ENCODE assay signal across 1 cellular context in the genomic region with DNA sequence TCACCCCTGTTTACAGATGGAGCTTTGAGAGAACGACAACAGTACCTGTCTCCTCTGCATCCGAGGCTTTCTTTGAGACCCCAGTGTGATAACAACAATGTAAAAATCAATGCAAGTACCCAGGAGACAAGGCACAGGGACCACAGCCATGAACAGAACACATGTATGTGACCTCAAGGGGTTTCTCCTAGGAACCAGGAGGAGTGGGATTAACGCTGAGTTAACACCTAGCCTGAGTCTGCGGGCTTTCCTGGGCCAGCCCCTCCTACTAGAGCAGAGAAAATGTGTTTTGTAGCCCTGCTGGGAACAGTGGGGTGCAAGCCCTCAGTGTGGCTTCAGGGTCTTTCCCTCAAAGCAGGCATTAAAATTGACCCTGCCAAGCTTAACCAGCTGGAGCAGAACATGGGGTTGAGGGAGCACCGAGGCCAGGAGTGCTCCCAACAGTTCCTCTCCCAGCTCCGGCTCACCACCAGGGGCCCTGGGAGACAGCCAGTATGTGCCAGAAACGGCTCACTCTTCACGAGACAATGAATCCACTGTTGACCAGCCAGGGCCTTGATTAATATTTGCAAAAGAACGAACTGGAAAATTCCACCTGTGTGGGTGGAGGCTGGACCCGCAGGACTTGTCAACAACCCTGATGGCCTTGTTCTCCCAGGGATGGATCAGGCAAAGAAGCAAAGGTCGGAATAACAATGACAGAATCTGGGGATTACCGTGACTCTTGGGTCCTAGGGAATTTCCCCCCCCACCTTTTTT.
TF ChIP-seq lines count a peak whose summit lies in the region.

No MANE protein-coding gene starts in this region.

TF ChIP-seq in HepG2, 621 proteins besides CTCF, POLR2A, EP300 and RAD21 (continued from another document and continues in another):
- TF ChIP-seq SOX13 (IDR thresholded peaks at IDR 0.05) (peak; percentile 83), SOX13 (CRISPR knock-in tag; conservative IDR thresholded peaks at IDR 0.05 in 1 of 2, IDR thresholded peaks at IDR 0.05 in 1 of 2) (peak in 1 of 2 experiments; percentile 92; a peak in 2 of 4 replicates), ZNF720 (CRISPR knock-in tag; IDR thresholded peaks at IDR 0.05) (no peak), REL (CRISPR knock-in tag; conservative IDR thresholded peaks at IDR 0.05) (no peak), ATF1 (CRISPR knock-in tag; IDR thresholded peaks at IDR 0.05) (no peak), RARA (CRISPR knock-in tag; IDR thresholded peaks at IDR 0.05) (peak; percentile 74), HHEX (CRISPR knock-in tag; IDR thresholded peaks at IDR 0.05) (peak; percentile 25), ZFY (CRISPR knock-in tag; IDR thresholded peaks at IDR 0.05) (peak; percentile 76), ZNF737 (CRISPR knock-in tag; IDR thresholded peaks at IDR 0.05; ENCODE audit: borderline replicate concordance) (no peak), SNAI1 (CRISPR knock-in tag; IDR thresholded peaks at IDR 0.05; ENCODE audit: borderline replicate concordance) (peak; percentile 75; the same call in 1 of the 2 replicates), ZNF609 (CRISPR knock-in tag; IDR thresholded peaks at IDR 0.05; ENCODE audit: borderline replicate concordance) (peak; percentile 37; the same call in 1 of the 2 replicates), GMEB1 (CRISPR knock-in tag; IDR thresholded peaks at IDR 0.05; ENCODE audit: borderline replicate concordance) (peak; percentile 36; the same call in 1 of the 2 replicates), ZNF552 (CRISPR knock-in tag; IDR thresholded peaks at IDR 0.05; ENCODE audit: borderline replicate concordance) (0 out of 2 replicates have a peak, but pooled peaks have one; percentile 14), RBAK (CRISPR knock-in tag; IDR thresholded peaks at IDR 0.05) (no peak), AKNA (CRISPR knock-in tag; IDR thresholded peaks at IDR 0.05; ENCODE audit: borderline replicate concordance) (0 out of 2 replicates have a peak, but pooled peaks have one; percentile 16), ZNF20 (CRISPR knock-in tag; IDR thresholded peaks at IDR 0.05) (no peak), ZNF430 (CRISPR knock-in tag; IDR thresholded peaks at IDR 0.05) (peak; percentile 28)
- TF ChIP-seq, protein P1, sequence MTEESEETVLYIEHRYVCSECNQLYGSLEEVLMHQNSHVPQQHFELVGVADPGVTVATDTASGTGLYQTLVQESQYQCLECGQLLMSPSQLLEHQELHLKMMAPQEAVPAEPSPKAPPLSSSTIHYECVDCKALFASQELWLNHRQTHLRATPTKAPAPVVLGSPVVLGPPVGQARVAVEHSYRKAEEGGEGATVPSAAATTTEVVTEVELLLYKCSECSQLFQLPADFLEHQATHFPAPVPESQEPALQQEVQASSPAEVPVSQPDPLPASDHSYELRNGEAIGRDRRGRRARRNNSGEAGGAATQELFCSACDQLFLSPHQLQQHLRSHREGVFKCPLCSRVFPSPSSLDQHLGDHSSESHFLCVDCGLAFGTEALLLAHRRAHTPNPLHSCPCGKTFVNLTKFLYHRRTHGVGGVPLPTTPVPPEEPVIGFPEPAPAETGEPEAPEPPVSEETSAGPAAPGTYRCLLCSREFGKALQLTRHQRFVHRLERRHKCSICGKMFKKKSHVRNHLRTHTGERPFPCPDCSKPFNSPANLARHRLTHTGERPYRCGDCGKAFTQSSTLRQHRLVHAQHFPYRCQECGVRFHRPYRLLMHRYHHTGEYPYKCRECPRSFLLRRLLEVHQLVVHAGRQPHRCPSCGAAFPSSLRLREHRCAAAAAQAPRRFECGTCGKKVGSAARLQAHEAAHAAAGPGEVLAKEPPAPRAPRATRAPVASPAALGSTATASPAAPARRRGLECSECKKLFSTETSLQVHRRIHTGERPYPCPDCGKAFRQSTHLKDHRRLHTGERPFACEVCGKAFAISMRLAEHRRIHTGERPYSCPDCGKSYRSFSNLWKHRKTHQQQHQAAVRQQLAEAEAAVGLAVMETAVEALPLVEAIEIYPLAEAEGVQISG (CRISPR knock-in tag; IDR thresholded peaks at IDR 0.05) = peak; percentile 60
- TF ChIP-seq, protein P2, sequence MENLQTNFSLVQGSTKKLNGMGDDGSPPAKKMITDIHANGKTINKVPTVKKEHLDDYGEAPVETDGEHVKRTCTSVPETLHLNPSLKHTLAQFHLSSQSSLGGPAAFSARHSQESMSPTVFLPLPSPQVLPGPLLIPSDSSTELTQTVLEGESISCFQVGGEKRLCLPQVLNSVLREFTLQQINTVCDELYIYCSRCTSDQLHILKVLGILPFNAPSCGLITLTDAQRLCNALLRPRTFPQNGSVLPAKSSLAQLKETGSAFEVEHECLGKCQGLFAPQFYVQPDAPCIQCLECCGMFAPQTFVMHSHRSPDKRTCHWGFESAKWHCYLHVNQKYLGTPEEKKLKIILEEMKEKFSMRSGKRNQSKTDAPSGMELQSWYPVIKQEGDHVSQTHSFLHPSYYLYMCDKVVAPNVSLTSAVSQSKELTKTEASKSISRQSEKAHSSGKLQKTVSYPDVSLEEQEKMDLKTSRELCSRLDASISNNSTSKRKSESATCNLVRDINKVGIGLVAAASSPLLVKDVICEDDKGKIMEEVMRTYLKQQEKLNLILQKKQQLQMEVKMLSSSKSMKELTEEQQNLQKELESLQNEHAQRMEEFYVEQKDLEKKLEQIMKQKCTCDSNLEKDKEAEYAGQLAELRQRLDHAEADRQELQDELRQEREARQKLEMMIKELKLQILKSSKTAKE (CRISPR knock-in tag; IDR thresholded peaks at IDR 0.05; ENCODE audit: borderline replicate concordance) = peak; percentile 5; the same call in 1 of the 2 replicates
- TF ChIP-seq, protein P3, sequence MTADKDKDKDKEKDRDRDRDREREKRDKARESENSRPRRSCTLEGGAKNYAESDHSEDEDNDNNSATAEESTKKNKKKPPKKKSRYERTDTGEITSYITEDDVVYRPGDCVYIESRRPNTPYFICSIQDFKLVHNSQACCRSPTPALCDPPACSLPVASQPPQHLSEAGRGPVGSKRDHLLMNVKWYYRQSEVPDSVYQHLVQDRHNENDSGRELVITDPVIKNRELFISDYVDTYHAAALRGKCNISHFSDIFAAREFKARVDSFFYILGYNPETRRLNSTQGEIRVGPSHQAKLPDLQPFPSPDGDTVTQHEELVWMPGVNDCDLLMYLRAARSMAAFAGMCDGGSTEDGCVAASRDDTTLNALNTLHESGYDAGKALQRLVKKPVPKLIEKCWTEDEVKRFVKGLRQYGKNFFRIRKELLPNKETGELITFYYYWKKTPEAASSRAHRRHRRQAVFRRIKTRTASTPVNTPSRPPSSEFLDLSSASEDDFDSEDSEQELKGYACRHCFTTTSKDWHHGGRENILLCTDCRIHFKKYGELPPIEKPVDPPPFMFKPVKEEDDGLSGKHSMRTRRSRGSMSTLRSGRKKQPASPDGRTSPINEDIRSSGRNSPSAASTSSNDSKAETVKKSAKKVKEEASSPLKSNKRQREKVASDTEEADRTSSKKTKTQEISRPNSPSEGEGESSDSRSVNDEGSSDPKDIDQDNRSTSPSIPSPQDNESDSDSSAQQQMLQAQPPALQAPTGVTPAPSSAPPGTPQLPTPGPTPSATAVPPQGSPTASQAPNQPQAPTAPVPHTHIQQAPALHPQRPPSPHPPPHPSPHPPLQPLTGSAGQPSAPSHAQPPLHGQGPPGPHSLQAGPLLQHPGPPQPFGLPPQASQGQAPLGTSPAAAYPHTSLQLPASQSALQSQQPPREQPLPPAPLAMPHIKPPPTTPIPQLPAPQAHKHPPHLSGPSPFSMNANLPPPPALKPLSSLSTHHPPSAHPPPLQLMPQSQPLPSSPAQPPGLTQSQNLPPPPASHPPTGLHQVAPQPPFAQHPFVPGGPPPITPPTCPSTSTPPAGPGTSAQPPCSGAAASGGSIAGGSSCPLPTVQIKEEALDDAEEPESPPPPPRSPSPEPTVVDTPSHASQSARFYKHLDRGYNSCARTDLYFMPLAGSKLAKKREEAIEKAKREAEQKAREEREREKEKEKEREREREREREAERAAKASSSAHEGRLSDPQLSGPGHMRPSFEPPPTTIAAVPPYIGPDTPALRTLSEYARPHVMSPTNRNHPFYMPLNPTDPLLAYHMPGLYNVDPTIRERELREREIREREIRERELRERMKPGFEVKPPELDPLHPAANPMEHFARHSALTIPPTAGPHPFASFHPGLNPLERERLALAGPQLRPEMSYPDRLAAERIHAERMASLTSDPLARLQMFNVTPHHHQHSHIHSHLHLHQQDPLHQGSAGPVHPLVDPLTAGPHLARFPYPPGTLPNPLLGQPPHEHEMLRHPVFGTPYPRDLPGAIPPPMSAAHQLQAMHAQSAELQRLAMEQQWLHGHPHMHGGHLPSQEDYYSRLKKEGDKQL (CRISPR knock-in tag; IDR thresholded peaks at IDR 0.05; ENCODE audit: low read depth) = peak; percentile 41; the same call in 1 of the 2 replicates
- TF ChIP-seq, protein P4, sequence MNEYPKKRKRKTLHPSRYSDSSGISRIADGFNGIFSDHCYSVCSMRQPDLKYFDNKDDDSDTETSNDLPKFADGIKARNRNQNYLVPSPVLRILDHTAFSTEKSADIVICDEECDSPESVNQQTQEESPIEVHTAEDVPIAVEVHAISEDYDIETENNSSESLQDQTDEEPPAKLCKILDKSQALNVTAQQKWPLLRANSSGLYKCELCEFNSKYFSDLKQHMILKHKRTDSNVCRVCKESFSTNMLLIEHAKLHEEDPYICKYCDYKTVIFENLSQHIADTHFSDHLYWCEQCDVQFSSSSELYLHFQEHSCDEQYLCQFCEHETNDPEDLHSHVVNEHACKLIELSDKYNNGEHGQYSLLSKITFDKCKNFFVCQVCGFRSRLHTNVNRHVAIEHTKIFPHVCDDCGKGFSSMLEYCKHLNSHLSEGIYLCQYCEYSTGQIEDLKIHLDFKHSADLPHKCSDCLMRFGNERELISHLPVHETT (CRISPR knock-in tag; conservative IDR thresholded peaks at IDR 0.05) = no peak
